ENCODE assay signal across 14 cellular contexts in the genomic region with DNA sequence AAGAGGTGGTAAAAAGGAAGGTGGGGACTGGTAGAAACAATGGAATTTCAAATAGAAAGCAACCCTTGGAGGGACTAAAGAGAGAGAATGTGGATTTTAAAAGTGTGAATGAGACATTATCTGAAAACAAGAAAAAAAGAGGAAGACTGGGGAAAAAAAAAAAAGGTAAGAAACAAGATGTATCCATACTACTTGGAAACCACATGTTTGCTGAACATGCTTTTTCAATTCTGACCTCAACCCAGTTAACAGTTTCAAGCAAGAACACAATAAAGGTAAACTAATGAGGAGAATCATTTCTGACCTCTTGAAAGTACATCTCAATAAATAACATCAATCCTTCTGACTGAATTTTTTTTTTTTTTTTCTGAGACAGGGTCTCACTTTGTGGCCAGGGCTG. TPM values are rescaled to one million over a fixed set of nuclear protein-coding genes. Genes with fewer than 3 reads are reported as not detected.
DNase-seq lines count a peak whose midpoint lies in the region; ATAC-seq, FAIRE-seq and TF ChIP-seq lines count a peak whose summit lies in the region.
"Had no signal": no experiment of that assay in that cellular context is flagged by ENCODE, and none has a peak within 500 bp of the region (broad histone marks: within the 10 kb centered on the region; RNA-seq: fewer than 3 reads in every experiment).

No MANE protein-coding gene starts in this region.

- no peaks in the 10 kb centered on the region for H3K9me3 ChIP-seq in CD4-positive, alpha-beta T cell (ENCODE audit: control insufficient read depth, low read length)
- H3K9me3 ChIP-seq in GM23248 (ENCODE audit: low read depth) (no peaks in the 10 kb centered on the region), keratinocyte (ENCODE audit: control insufficient read depth, low read depth, low read length) (no peaks in the 10 kb centered on the region), upper lobe of right lung (no peaks in the 10 kb centered on the region)

- FAIRE-seq in keratinocyte (lab: Jason Lieb, UNC) = no peak
- no peak for FAIRE-seq in RCC 7860 (lab: Jason Lieb, UNC)

- H3K4me3 ChIP-seq in GM23248 (no peak overlapping the region), keratinocyte (ENCODE audit: control insufficient read depth in 2 of 3, extremely low read depth in 1 of 3, insufficient read depth in 2 of 3, low read depth in 1 of 3, low read length in 3 of 3) (peak overlapping the region in 2 of 3 experiments; percentile 33 to 40), upper lobe of right lung (no peak overlapping the region)

- no peaks in the 10 kb centered on the region for H3K9me3 Mint-ChIP-seq in CD4-positive, alpha-beta T cell
- no peaks in the 10 kb centered on the region for H3K9me3 Mint-ChIP-seq in activated B cell treated with CpG ODN at 0.5 μM for 24 hours

- no peaks in the 10 kb centered on the region for H3K27me3 ChIP-seq in CD4-positive, alpha-beta T cell (ENCODE audit: control insufficient read depth, insufficient read depth, low read length)
- H3K27me3 ChIP-seq in GM23248 (replicated peaks; ENCODE audit: insufficient read depth) (no peaks in the 10 kb centered on the region), keratinocyte (ENCODE audit: control insufficient read depth, extremely low read depth, insufficient read depth, low read length) (no peaks in the 10 kb centered on the region), upper lobe of right lung (no peaks in the 10 kb centered on the region)

- CTCF ChIA-PET in CD4-positive, alpha-beta T cell (lab: Charles Lee) = interaction anchor here (1.3 kb wide), 1 partner anchor 37 kb away, joined by 5 read pairs; no protein-coding TSS in a partner anchor
- CTCF ChIA-PET in activated B cell treated with CpG ODN at 0.5 μM for 24 hours (lab: Charles Lee) = no interaction called here

- DNase-seq in CD4-positive, alpha-beta T cell = no peak
- DNase-seq in GM23248 = no peak
- no peak for DNase-seq in activated B cell treated with CpG ODN at 0.5 μM for 24 hours
- no peak for DNase-seq in keratinocyte (ENCODE audit: low read depth, low spot score)
- no peak for DNase-seq in RCC 7860 (ENCODE audit: low spot score)
- DNase-seq in NCI-H1092 (lab: John Stamatoyannopoulos, UW) = no peak
- DNase-seq in upper lobe of right lung = no peak
- DNase-seq: effector CD8-positive, alpha-beta T cell; kidney glomerular epithelial cell had no signal

- intact Hi-C loops in CD4-positive, alpha-beta T cell (cut with DNase I, micrococcal nuclease) = no loop called here
- intact Hi-C loops in activated B cell treated with CpG ODN at 0.5 μM for 24 hours (cut with micrococcal nuclease) = no loop called here
- intact Hi-C loops in upper lobe of right lung (cut with DNase I) = no loop called here

- peaks cover 25% of the 10 kb centered on the region for H3K4me1 ChIP-seq in GM23248 (ENCODE audit: insufficient read depth)
- H3K4me1 ChIP-seq in keratinocyte (ENCODE audit: control insufficient read depth, extremely low read depth, insufficient read depth, low read length) = peaks cover 28% of the 10 kb centered on the region
- H3K4me1 ChIP-seq in upper lobe of right lung = peaks cover 14% of the 10 kb centered on the region

- POLR2A ChIA-PET in CD4-positive, alpha-beta T cell (lab: Charles Lee) = no interaction called here
- POLR2A ChIA-PET in activated B cell treated with CpG ODN at 0.5 μM for 24 hours (lab: Charles Lee) = no interaction called here

- H3K27ac Mint-ChIP-seq in CD4-positive, alpha-beta T cell = peak overlapping the region; percentile 61
- no peak overlapping the region for H3K27ac Mint-ChIP-seq in activated B cell treated with CpG ODN at 0.5 μM for 24 hours

- H3K4me1 Mint-ChIP-seq in CD4-positive, alpha-beta T cell (ENCODE audit: low read depth) = peaks cover 75% of the 10 kb centered on the region
- H3K4me1 Mint-ChIP-seq in activated B cell treated with CpG ODN at 0.5 μM for 24 hours = peaks cover 47% of the 10 kb centered on the region

- H3K36me3 Mint-ChIP-seq in CD4-positive, alpha-beta T cell (ENCODE audit: low read depth) = peaks cover 31% of the 10 kb centered on the region
- peaks cover 22% of the 10 kb centered on the region for H3K36me3 Mint-ChIP-seq in activated B cell treated with CpG ODN at 0.5 μM for 24 hours (ENCODE audit: low read depth)

- peaks cover 35% of the 10 kb centered on the region for H3F3A ChIP-seq in GM23248 (ENCODE audit: insufficient read depth)

- no peaks in the 10 kb centered on the region for H3K9me2 ChIP-seq in GM23248 (ENCODE audit: insufficient read depth)

- no peaks in the 10 kb centered on the region for H3K27me3 Mint-ChIP-seq in CD4-positive, alpha-beta T cell
- H3K27me3 Mint-ChIP-seq in activated B cell treated with CpG ODN at 0.5 μM for 24 hours = no peaks in the 10 kb centered on the region

- H4K20me1 ChIP-seq in GM23248 (ENCODE audit: insufficient read depth) = no peaks in the 10 kb centered on the region
- H4K20me1 ChIP-seq in keratinocyte (ENCODE audit: control insufficient read depth, extremely low read depth, insufficient read depth, low read length) = peaks cover 6% of the 10 kb centered on the region

- no peak for TF ChIP-seq CTCF in CD4-positive, alpha-beta T cell (IDR thresholded peaks at IDR 0.05)
- TF ChIP-seq CTCF in activated B cell treated with CpG ODN at 0.5 μM for 24 hours (IDR thresholded peaks at IDR 0.05) = no peak
- TF ChIP-seq CTCF in keratinocyte (optimal IDR thresholded peaks at IDR 0.05 in 1 of 3, IDR thresholded peaks at IDR 0.05 in 1 of 3, conservative IDR thresholded peaks at IDR 0.05 in 1 of 3; ENCODE audit: extremely low read depth in 1 of 3, insufficient read depth in 2 of 3, low read length in 3 of 3) = no peak
- TF ChIP-seq CTCF in upper lobe of right lung (IDR thresholded peaks at IDR 0.05) = no peak

- in situ Hi-C loops in GM23248 (cut with MboI) = no loop called here

- H3K9ac ChIP-seq in GM23248 (no peak overlapping the region), keratinocyte (ENCODE audit: control insufficient read depth, extremely low read depth, insufficient read depth, low read length) (peak overlapping the region; percentile 10)

- no peak overlapping the region for H3K27ac ChIP-seq in CD4-positive, alpha-beta T cell (ENCODE audit: low read depth, low read length)
- peak overlapping the region; percentile 61; the same call in 1 of the 2 replicates for H3K27ac ChIP-seq in GM23248
- H3K27ac ChIP-seq in keratinocyte (ENCODE audit: control insufficient read depth, insufficient read depth, low read length) = peak overlapping the region; percentile 87
- H3K27ac ChIP-seq in upper lobe of right lung = no peak overlapping the region

- H2AFZ ChIP-seq in GM23248 (no peak overlapping the region), keratinocyte (ENCODE audit: control insufficient read depth, low read length) (no peak overlapping the region)

- dilution Hi-C loops in keratinocyte (cut with MboI; ENCODE audit: extremely low pct_ligation_motif_present, low sequenced_read_pairs) = no loop called here

- H3K4me3 Mint-ChIP-seq in CD4-positive, alpha-beta T cell = peak overlapping the region; percentile 75
- peak overlapping the region; percentile 8 for H3K4me3 Mint-ChIP-seq in activated B cell treated with CpG ODN at 0.5 μM for 24 hours

- no peaks in the 10 kb centered on the region for H3K36me3 ChIP-seq in GM23248 (ENCODE audit: low read depth)
- H3K36me3 ChIP-seq in keratinocyte (ENCODE audit: control insufficient read depth in 2 of 2, extremely low read depth in 1 of 2, insufficient read depth in 2 of 2, low read length in 2 of 2) = peaks cover 5 to 13% of the 10 kb centered on the region in 2 experiments
- peaks cover 2% of the 10 kb centered on the region for H3K36me3 ChIP-seq in upper lobe of right lung

- no peak for ATAC-seq in CD4-positive, alpha-beta T cell (ENCODE audit: poor library complexity)
- ATAC-seq in activated B cell treated with CpG ODN at 0.5 μM for 24 hours (ENCODE audit: low read depth) (no peak), HG03342 (IDR thresholded peaks at IDR 0.05; ENCODE audit: unreplicated experiment) (no peak), upper lobe of right lung (no peak)

- H3K79me2 ChIP-seq in GM23248 (ENCODE audit: insufficient read depth) (peaks cover 79% of the 10 kb centered on the region), keratinocyte (ENCODE audit: control insufficient read depth, insufficient read depth, low read length) (peaks cover 68% of the 10 kb centered on the region)

- H3K4me2 ChIP-seq in GM23248 (ENCODE audit: unreplicated experiment) = peak overlapping the region; percentile 25
- H3K4me2 ChIP-seq in keratinocyte (ENCODE audit: control insufficient read depth, extremely low read depth, insufficient read depth, low read depth, low read length) = peak overlapping the region; percentile 96

- no peaks in the 10 kb centered on the region for H3K9me1 ChIP-seq in keratinocyte (ENCODE audit: control insufficient read depth, extremely low read depth, insufficient read depth, low read length)

RNA-seq across cellular contexts. Expression of a gene that starts 2.6 kb away (rescaled TPM):
- 1 to 10 TPM; 7.8 to 8.7 TPM for total RNA-seq in CD4-positive, alpha-beta T cell
- 16.8 and 17.7 TPM in 2 replicates for total RNA-seq in GM23248 (2014; rRNA removed; shearing (Covaris generic))
- 40.3 and 42.5 TPM in 2 replicates for polyA plus RNA-seq in GM23248 (2016; fragmentation: Nextera tagmentation; extraction: Ambion mirVana)
- 21.6 and 23.3 TPM in 2 replicates for total RNA-seq in activated B cell treated with CpG ODN at 0.5 μM for 24 hours
- 40.0 to 68.8 TPM (median 53.3 TPM) in 3 replicates for polyA plus RNA-seq in keratinocyte
- polyA plus RNA-seq in keratinocyte (2011; ENCODE audit: low read depth) = 15.8 TPM
- 42.7 and 85.4 TPM in 2 replicates for polyA plus RNA-seq in keratinocyte (2011; cell fraction: cytosol; rRNA removed)
- 39.9 and 43.0 TPM in 2 replicates for polyA plus RNA-seq in keratinocyte (2011; cell fraction: nucleus; rRNA removed)
- 30.7 and 44.8 TPM in 2 replicates for polyA plus RNA-seq in keratinocyte (2012; ENCODE audit: low replicate concordance)
- 16.1 to 52.8 TPM (median 31.9 TPM) in 3 replicates for polyA minus RNA-seq in keratinocyte
- polyA minus RNA-seq in keratinocyte (2011; cell fraction: cytosol; rRNA and poly(A)+ RNA removed) = 20.0 TPM
- polyA minus RNA-seq in keratinocyte (2011; cell fraction: nucleus; rRNA and poly(A)+ RNA removed) = 16.9 and 36.3 TPM in 2 replicates
- 12.0 TPM for total RNA-seq in upper lobe of right lung

RNA-seq across cellular contexts. Expression of a gene that starts 18.2 kb away (rescaled TPM):
- total RNA-seq in CD4-positive, alpha-beta T cell = not detected
- total RNA-seq in GM23248 (2014; rRNA removed; shearing (Covaris generic)) = not detected in 2 replicates
- polyA plus RNA-seq in GM23248 (2016; fragmentation: Nextera tagmentation; extraction: Ambion mirVana) (not detected in 2 replicates), keratinocyte (not detected in 3 replicates)
- total RNA-seq in activated B cell treated with CpG ODN at 0.5 μM for 24 hours (not detected in 2 replicates), upper lobe of right lung (2.2 TPM)
- polyA plus RNA-seq in keratinocyte (2011; ENCODE audit: low read depth) = not detected
- not detected in 2 replicates for polyA plus RNA-seq in keratinocyte (2011; cell fraction: cytosol; rRNA removed)
- not detected in 2 replicates for polyA plus RNA-seq in keratinocyte (2011; cell fraction: nucleus; rRNA removed)
- polyA plus RNA-seq in keratinocyte (2012; ENCODE audit: low replicate concordance) = not detected in 2 replicates
- not detected in 3 replicates for polyA minus RNA-seq in keratinocyte
- polyA minus RNA-seq in keratinocyte (2011; cell fraction: cytosol; rRNA and poly(A)+ RNA removed) = not detected
- polyA minus RNA-seq in keratinocyte (2011; cell fraction: nucleus; rRNA and poly(A)+ RNA removed) = not detected in 2 replicates
- total RNA-seq: LHCN-M2; T-helper 1 cell treated with Interleukin-12 subunit alpha and Interleukin-12 subunit beta and Interleukin-4 antibody, amounts not matched to agents 30 ng/mL and 1 ng/mL, for 36 hours; temporal lobe had no signal
- polyA plus RNA-seq: neural cell had no signal

Comparison
In these comparisons a context has a peak if more than half of its experiments do, and no peak if none do; other contexts are left out.
1. H3K27ac ChIP-seq: peak in GM23248 (single experiment) and keratinocyte (single experiment); none in CD4-positive, alpha-beta T cell (single experiment) and upper lobe of right lung (single experiment).
2. H3K4me3 ChIP-seq: peak in keratinocyte (2 of 3); none in GM23248 (single experiment) and upper lobe of right lung (single experiment).